Comparison of ENCODE assay signal across 8 cellular contexts in the genomic region with DNA sequence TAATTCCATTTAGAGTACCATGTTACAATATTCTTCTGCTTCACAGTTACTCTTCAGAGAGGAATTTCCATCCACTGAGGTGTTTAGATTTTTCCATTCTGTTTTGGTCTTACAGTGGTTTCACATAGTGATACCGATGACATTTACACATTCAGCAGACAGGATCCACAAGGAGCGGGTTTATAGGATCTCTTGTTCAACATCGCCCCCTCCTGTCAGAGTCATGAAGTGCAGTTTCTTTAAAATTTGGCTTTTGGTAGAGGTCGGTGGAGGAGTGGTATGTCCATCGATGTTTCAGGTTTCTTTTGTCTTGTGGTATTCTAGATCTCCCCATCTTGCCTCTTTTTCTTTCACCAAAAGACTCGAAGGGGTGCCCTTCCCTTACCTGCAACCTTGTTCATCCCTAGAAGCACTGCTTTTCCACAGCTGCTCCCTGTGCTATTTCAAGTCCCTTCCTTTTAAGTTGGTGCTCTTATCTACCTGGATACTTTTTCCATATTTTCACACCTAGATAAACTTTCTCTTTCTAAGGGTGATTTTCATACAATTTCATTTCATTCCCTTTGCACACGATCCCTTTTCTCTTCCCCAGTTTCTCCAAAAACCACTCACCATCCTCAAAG.
A peak's percentile ranks its signal among the peaks of the same experiment; 100 is the strongest.
DNase-seq lines count a peak whose midpoint lies in the region; ATAC-seq and TF ChIP-seq lines count a peak whose summit lies in the region.

No MANE protein-coding gene starts in this region.

- no peak overlapping the region for H3K4me3 Mint-ChIP-seq in activated CD8-positive, alpha-beta T cell treated with anti-CD3 and anti-CD28 coated beads for 36 hours
- H3K4me3 Mint-ChIP-seq in neural crest cell, result no peak overlapping the region

- POLR2A ChIA-PET in activated CD8-positive, alpha-beta T cell treated with anti-CD3 and anti-CD28 coated beads for 36 hours (lab: Charles Lee), result no interaction called here

- intact Hi-C loops in activated CD8-positive, alpha-beta T cell treated with anti-CD3 and anti-CD28 coated beads for 36 hours (cut with micrococcal nuclease), result loop anchor here (5.0 kb wide), 1 partner anchor 214 kb away; no protein-coding TSS in a partner anchor

- no peak overlapping the region for H3K4me3 ChIP-seq in fibroblast of villous mesenchyme (ENCODE audit: low read depth, low read length)

- CTCF ChIA-PET in activated CD8-positive, alpha-beta T cell treated with anti-CD3 and anti-CD28 coated beads for 36 hours (lab: Charles Lee), result interaction anchor here (0.7 to 1.6 kb wide), 14 partner anchors 11 to 643 kb away, joined by 3 to 7 read pairs (median 3); no protein-coding TSS in a partner anchor

- peak; percentile 75 for TF ChIP-seq CTCF in activated CD8-positive, alpha-beta T cell treated with anti-CD3 and anti-CD28 coated beads for 36 hours (IDR thresholded peaks at IDR 0.05)
- peak; percentile 86 for TF ChIP-seq CTCF in fibroblast of villous mesenchyme (IDR thresholded peaks at IDR 0.05; ENCODE audit: insufficient read depth, low read depth, low read length)
- peak; percentile 95 for TF ChIP-seq CTCF in neural crest cell (conservative IDR thresholded peaks at IDR 0.05)

- H3K27me3 Mint-ChIP-seq in activated CD8-positive, alpha-beta T cell treated with anti-CD3 and anti-CD28 coated beads for 36 hours, result no peaks in the 10 kb centered on the region
- H3K27me3 Mint-ChIP-seq in neural crest cell (ENCODE audit: low read depth), result no peaks in the 10 kb centered on the region

- no peak overlapping the region for H3K27ac Mint-ChIP-seq in activated CD8-positive, alpha-beta T cell treated with anti-CD3 and anti-CD28 coated beads for 36 hours
- H3K27ac Mint-ChIP-seq in neural crest cell (ENCODE audit: unreplicated experiment), result no peak overlapping the region

- peaks cover 5% of the 10 kb centered on the region for H3K9me3 Mint-ChIP-seq in activated CD8-positive, alpha-beta T cell treated with anti-CD3 and anti-CD28 coated beads for 36 hours
- H3K9me3 Mint-ChIP-seq in neural crest cell, result peaks cover 6% of the 10 kb centered on the region

- H3K36me3 Mint-ChIP-seq in activated CD8-positive, alpha-beta T cell treated with anti-CD3 and anti-CD28 coated beads for 36 hours (ENCODE audit: low read depth), result peaks cover 54% of the 10 kb centered on the region
- peaks cover 16% of the 10 kb centered on the region for H3K36me3 Mint-ChIP-seq in neural crest cell (ENCODE audit: low read depth)

- peaks cover 3% of the 10 kb centered on the region for H3K4me1 Mint-ChIP-seq in activated CD8-positive, alpha-beta T cell treated with anti-CD3 and anti-CD28 coated beads for 36 hours (ENCODE audit: low read depth)
- no peaks in the 10 kb centered on the region for H3K4me1 Mint-ChIP-seq in neural crest cell

- DNase-seq in CD1c-positive myeloid dendritic cell (ENCODE audit: extremely low spot score), result peak; percentile 64
- peak; percentile 57 for DNase-seq in H4 (ENCODE audit: low spot score)
- DNase-seq in NCI-H446 (lab: John Stamatoyannopoulos, UW), result peak; percentile 77 to 84
- DNase-seq in activated CD8-positive, alpha-beta T cell treated with anti-CD3 and anti-CD28 coated beads for 36 hours, result peak; percentile 60
- peak; percentile 79 for DNase-seq in fibroblast of villous mesenchyme (ENCODE audit: low read depth)
- peak; percentile 78 for DNase-seq in neural crest cell (ENCODE audit: low read depth, low spot score)

- ATAC-seq in activated CD8-positive, alpha-beta T cell treated with anti-CD3 and anti-CD28 coated beads for 36 hours, result peak; percentile 47
- ATAC-seq in HG03378 (IDR thresholded peaks at IDR 0.05; ENCODE audit: unreplicated experiment), result no peak
- ATAC-seq in GM21723 (IDR thresholded peaks at IDR 0.05; ENCODE audit: unreplicated experiment), result no peak
